ENCODE assay signal across 13 cellular contexts in the genomic region with DNA sequence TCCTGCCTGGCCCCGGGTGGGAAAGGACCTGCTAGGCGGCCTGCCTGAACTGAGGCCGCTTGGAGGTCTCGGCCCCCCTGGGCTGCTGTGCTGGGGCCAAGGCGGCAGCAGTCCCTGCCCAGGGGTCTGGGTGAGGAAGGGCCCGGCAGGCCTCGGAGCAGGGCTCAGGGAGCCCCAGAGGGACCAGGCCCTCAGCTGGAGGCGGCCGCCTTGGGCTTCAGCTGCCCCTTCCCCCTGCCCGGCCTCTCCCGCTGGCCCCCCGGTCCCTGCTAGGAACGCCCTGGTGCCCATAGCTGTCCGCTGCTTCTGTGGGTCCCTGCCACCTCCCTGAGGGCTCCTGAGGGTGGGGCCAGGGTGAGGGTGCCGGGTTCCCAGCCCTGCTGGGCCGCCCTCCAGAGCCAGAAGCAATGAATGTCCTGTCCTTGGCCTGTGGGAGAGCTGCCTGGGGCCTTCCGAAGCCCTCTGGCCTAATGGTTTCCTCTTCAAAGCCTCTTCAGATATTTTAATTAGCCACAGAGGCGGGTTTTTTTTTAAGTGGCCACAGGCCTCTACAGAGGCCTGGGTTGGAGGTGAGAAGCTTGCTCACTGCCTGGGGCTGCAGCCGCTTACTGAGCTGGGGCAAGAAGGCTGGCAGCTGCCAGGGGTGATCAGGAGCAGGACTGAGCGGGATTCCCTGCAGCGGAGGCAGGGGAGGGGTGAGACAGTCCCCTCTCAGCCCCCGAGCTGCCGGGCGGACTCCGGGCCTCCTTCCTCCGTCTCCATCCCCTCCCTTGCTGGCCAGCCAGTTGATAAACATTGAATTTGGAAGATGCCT. TPM values are rescaled to one million over a fixed set of nuclear protein-coding genes. Genes with fewer than 3 reads are reported as not detected.
DNase-seq lines count a peak whose midpoint lies in the region; TF ChIP-seq lines count a peak whose summit lies in the region.
"Had no signal": no experiment of that assay in that cellular context is flagged by ENCODE, and none has a peak within 500 bp of the region (broad histone marks: within the 10 kb centered on the region; RNA-seq: fewer than 3 reads in every experiment).

No MANE protein-coding gene starts in this region.

- H2BK120ac ChIP-seq in trophoblast cell (ENCODE audit: insufficient read depth, low read length, poor library complexity), result peak overlapping the region; percentile 26

- WGBS in trophoblast cell (ENCODE audit: extremely low coverage, insufficient coverage, insufficient read length), result no CpG with 5 or more reads among the region's 26 CpGs

- no peak overlapping the region for H3K23ac ChIP-seq in trophoblast cell (ENCODE audit: low read length)

- H3K27ac ChIP-seq in cardiac muscle cell, result peak overlapping the region; percentile 89
- peak overlapping the region; percentile 17 for H3K27ac ChIP-seq in trophoblast cell (ENCODE audit: low read depth, low read length)
- H3K27ac ChIP-seq: body of pancreas had no signal

- no peak overlapping the region for H3K4ac ChIP-seq in trophoblast cell (ENCODE audit: low read depth, low read length)

- H3K79me1 ChIP-seq in trophoblast cell (ENCODE audit: low read length), result peaks cover 16% of the 10 kb centered on the region

- H2BK12ac ChIP-seq in trophoblast cell (ENCODE audit: low read length), result peak overlapping the region; percentile 19

- H3K9me3 ChIP-seq in cardiac muscle cell (ENCODE audit: low read depth) (no peaks in the 10 kb centered on the region), trophoblast cell (ENCODE audit: insufficient read depth, low read depth, low read length) (peaks cover 2% of the 10 kb centered on the region)
- H3K9me3 ChIP-seq: body of pancreas had no signal

- H3K27me3 ChIP-seq in cardiac muscle cell (no peaks in the 10 kb centered on the region), trophoblast cell (ENCODE audit: insufficient read depth, low read length) (no peaks in the 10 kb centered on the region)
- H3K27me3 ChIP-seq: body of pancreas had no signal

- DNase-seq in ELF-1 (ENCODE audit: low read depth, low spot score), result peak; percentile 94
- peak; percentile 83 for DNase-seq in NCI-H510A (lab: John Stamatoyannopoulos, UW)
- peak in 1 of 2 donors; percentile 47 for DNase-seq in cardiac muscle cell (ENCODE audit: low read depth in 1 of 2, low spot score in 1 of 2)
- peak; percentile 77 to 81 for DNase-seq in trophoblast cell
- no peak for DNase-seq in T-helper 9 cell
- DNase-seq in SIG-M5 treated with dmso at 0.1 percent for 504 hours (lab: John Stamatoyannopoulos, UW; ENCODE audit: unreplicated experiment), result no peak
- no peak for DNase-seq in mucosa of gallbladder (ENCODE audit: low spot score)
- no peak for DNase-seq in NCI-H345 (lab: John Stamatoyannopoulos, UW)
- DNase-seq: activated CD4-positive, alpha-beta T cell treated with anti-CD3 and anti-CD28 coated beads, Interleukin-2, amount 50 U/mL, for 4 hours; body of pancreas; CD4-positive, CD25-positive, alpha-beta regulatory T cell; midbrain; NCI-H2029 had no signal

- H3K4me3 ChIP-seq in cardiac muscle cell, result no peak overlapping the region
- no peak overlapping the region for H3K4me3 ChIP-seq in trophoblast cell (ENCODE audit: low read depth, low read length)
- H3K4me3 ChIP-seq: body of pancreas had no signal

- peaks cover 18% of the 10 kb centered on the region for H3K4me1 ChIP-seq in cardiac muscle cell (ENCODE audit: low read depth)
- H3K4me1 ChIP-seq in trophoblast cell (ENCODE audit: control insufficient read depth in 1 of 2, insufficient read depth in 2 of 2, low read length in 2 of 2), result peaks cover 17 to 18% of the 10 kb centered on the region in 2 experiments

- TF ChIP-seq CTCF in cardiac muscle cell (IDR thresholded peaks at IDR 0.05; ENCODE audit: low read depth, low read length), result no peak

- peak overlapping the region; percentile 39 for H4K8ac ChIP-seq in trophoblast cell (ENCODE audit: low read depth, low read length)

- H3K9ac ChIP-seq in trophoblast cell (ENCODE audit: low read length), result no peak overlapping the region

- H3K14ac ChIP-seq in trophoblast cell (ENCODE audit: low read length), result peak overlapping the region; percentile 49

- peak overlapping the region; percentile 11 for H2BK5ac ChIP-seq in trophoblast cell (ENCODE audit: low read depth, low read length, poor library complexity)

- no peak overlapping the region for H3K4me2 ChIP-seq in trophoblast cell (ENCODE audit: low read length)

- H3K18ac ChIP-seq in trophoblast cell (ENCODE audit: low read length), result peak overlapping the region; percentile 10

- H3K36me3 ChIP-seq in cardiac muscle cell (no peaks in the 10 kb centered on the region), trophoblast cell (ENCODE audit: control insufficient read depth in 1 of 2, insufficient read depth in 2 of 2, low read length in 2 of 2) (peaks cover 9 to 11% of the 10 kb centered on the region in 2 experiments)

- H3K79me2 ChIP-seq in trophoblast cell (ENCODE audit: control insufficient read depth, insufficient read depth, low read length, poor library complexity), result peaks cover 2% of the 10 kb centered on the region

- peak overlapping the region; percentile 71 for H4K91ac ChIP-seq in trophoblast cell (ENCODE audit: low read depth, low read length)

- peak overlapping the region; percentile 46 for H2AK5ac ChIP-seq in trophoblast cell (ENCODE audit: low read length)

- no peak overlapping the region for H4K12ac ChIP-seq in trophoblast cell (ENCODE audit: low read depth, low read length)

- no peak overlapping the region for H2AFZ ChIP-seq in trophoblast cell (ENCODE audit: insufficient read depth, low read length, poor library complexity)

RNA-seq across cellular contexts. Expression of a gene that starts 10.0 kb away (rescaled TPM):
- total RNA-seq in cardiac muscle cell, result 82.9 and 108 TPM in 2 replicates
- 98.2 and 129 TPM in 2 replicates for polyA plus RNA-seq in cardiac muscle cell
- polyA plus RNA-seq in trophoblast cell (2013), result 38.1 and 38.7 TPM in 2 replicates
- total RNA-seq in mucosa of gallbladder, result 43.4 TPM

RNA-seq across cellular contexts. Expression of a gene that starts 10.4 kb away (rescaled TPM):
- 36.5 and 43.3 TPM in 2 replicates for total RNA-seq in cardiac muscle cell
- polyA plus RNA-seq in cardiac muscle cell, result 15.2 and 31.8 TPM in 2 replicates
- 7.2 and 7.3 TPM in 2 replicates for polyA plus RNA-seq in trophoblast cell (2013)
- 26.4 TPM for total RNA-seq in mucosa of gallbladder

RNA-seq across cellular contexts. Expression of a gene that starts 18.8 kb away (rescaled TPM):
- total RNA-seq in cardiac muscle cell (58.7 and 73.7 TPM in 2 replicates), mucosa of gallbladder (8.9 TPM)
- 9.9 and 16.4 TPM in 2 replicates for polyA plus RNA-seq in cardiac muscle cell
- polyA plus RNA-seq in trophoblast cell (2013), result 24.0 and 25.6 TPM in 2 replicates

RNA-seq across cellular contexts. Expression of a gene that starts 24.8 kb away (rescaled TPM):
- 164 and 256 TPM in 2 replicates for total RNA-seq in cardiac muscle cell
- polyA plus RNA-seq in cardiac muscle cell, result 228 and 312 TPM in 2 replicates
- polyA plus RNA-seq in trophoblast cell (2013), result 47.4 and 49.9 TPM in 2 replicates
- 102 TPM for total RNA-seq in mucosa of gallbladder

RNA-seq across cellular contexts. Expression of a gene that starts 35.3 kb away (rescaled TPM):
- 48.5 and 58.9 TPM in 2 replicates for total RNA-seq in cardiac muscle cell
- polyA plus RNA-seq in cardiac muscle cell, result 63.1 and 74.0 TPM in 2 replicates
- polyA plus RNA-seq in trophoblast cell (2013), result 12.8 and 13.1 TPM in 2 replicates
- 45.4 TPM for total RNA-seq in mucosa of gallbladder

Comparison
In these comparisons a context has a peak if more than half of its experiments do, and no peak if none do; other contexts are left out.
1. DNase-seq: peak in ELF-1 (single experiment), NCI-H510A (single experiment) and trophoblast cell (2 of 2); none in T-helper 9 cell (single experiment), SIG-M5 treated with dmso at 0.1 percent for 504 hours (single experiment), mucosa of gallbladder (single experiment) and NCI-H345 (single experiment).